Comparison of ENCODE assay signal across 1 cellular context in genomic region chr10:89029201-89029600, GRCh38.
TF ChIP-seq lines count a peak whose summit lies in the region.

No MANE protein-coding gene starts in this region.

TF ChIP-seq in HepG2, 621 proteins besides CTCF, POLR2A, EP300 and RAD21 (continued from another document):
- TF ChIP-seq CREBL2 (CRISPR knock-in tag; IDR thresholded peaks at IDR 0.05; ENCODE audit: borderline replicate concordance) (no peak), GABPA (IDR thresholded peaks at IDR 0.05; ENCODE audit: low read depth, low read length) (no peak), GABPA (CRISPR knock-in tag; IDR thresholded peaks at IDR 0.05; ENCODE audit: low read depth) (no peak), TRIM22 (IDR thresholded peaks at IDR 0.05) (no peak)
